34 cellular contexts compared by ENCODE assay signal in genomic region chr15:75082689-75083088, GRCh38.
"Had no signal": no experiment of that assay in that cellular context is flagged by ENCODE, and none has a peak within 500 bp of the region (broad histone marks: within the 10 kb centered on the region; RNA-seq: fewer than 3 reads in every experiment).

No MANE protein-coding gene starts in this region.

- H3K27ac ChIP-seq: adrenal gland, body of pancreas, brain microvascular endothelial cell, breast epithelium, VCaP had no signal

- H3K4me3 ChIP-seq: adrenal gland, body of pancreas, breast epithelium had no signal

- H3K4me1 ChIP-seq: adrenal gland, body of pancreas, breast epithelium had no signal

- H3K9me3 ChIP-seq: adrenal gland, body of pancreas, breast epithelium had no signal

- H3K36me3 ChIP-seq: adrenal gland, brain microvascular endothelial cell, breast epithelium had no signal

- ATAC-seq: activated CD8-positive, alpha-beta T cell treated with anti-CD3 and anti-CD28 coated beads for 36 hours; activated naive CD4-positive, alpha-beta T cell treated with anti-CD3 and anti-CD28 coated beads, Interleukin-2, amount 50 U/mL, for 72 hours; activated T-cell treated with anti-CD3 and anti-CD28 coated beads, Interleukin-2, amount 50 U/mL, for 4 hours; activated T-cell treated with anti-CD3 and anti-CD28 coated beads, Interleukin-2, amount 50 U/mL, for 72 hours; activated T-helper 17 cell treated with anti-CD3 and anti-CD28 coated beads, Interleukin-2, amount 50 U/mL, for 72 hours; body of pancreas had no signal

- FAIRE-seq: astrocyte, TTC549 had no signal

- DNase-seq: activated B cell treated with CpG ODN at 0.5 μM for 24 hours; activated CD4-positive, alpha-beta memory T cell treated with anti-CD3 and anti-CD28 coated beads for 36 hours; activated CD4-positive, alpha-beta T cell treated with anti-CD3 and anti-CD28 coated beads for 4 hours; activated CD4-positive, alpha-beta T cell treated with anti-CD3 and anti-CD28 coated beads, Interleukin-2, amount 10 ng/mL, durations not matched to agents 24 days and 14 days; activated CD4-positive, alpha-beta T cell treated with anti-CD3 and anti-CD28 coated beads, Interleukin-2, amount 50 U/mL, for 1 hour; activated CD4-positive, alpha-beta T cell treated with anti-CD3 and anti-CD28 coated beads, Interleukin-2, amount 50 U/mL, for 4 hours; activated CD4-positive, CD25-positive, alpha-beta regulatory T cell treated with anti-CD3 and anti-CD28 coated beads, Interleukin-2, amount 50 U/mL, for 72 hours; activated CD8-positive, alpha-beta memory T cell treated with anti-CD3 and anti-CD28 coated beads, Interleukin-2, amount 50 U/mL, for 4 hours; activated CD8-positive, alpha-beta T cell treated with anti-CD3 and anti-CD28 coated beads for 36 hours; activated effector memory CD4-positive, alpha-beta T cell treated with anti-CD3 and anti-CD28 coated beads, Interleukin-2, amount 50 U/mL, for 16 hours; activated gamma-delta T cell treated with Interleukin-2 at 50 U/mL for 16 hours; activated naive CD4-positive, alpha-beta T cell; activated naive CD4-positive, alpha-beta T cell treated with anti-CD3 and anti-CD28 coated beads for 36 hours; activated naive CD4-positive, alpha-beta T cell treated with anti-CD3 and anti-CD28 coated beads, Interleukin-2, amount 50 U/mL, for 16 hours; activated naive CD8-positive, alpha-beta T cell treated with anti-CD3 and anti-CD28 coated beads for 36 hours; activated T-cell treated with anti-CD3 and anti-CD28 coated beads for 4 hours; activated T-cell treated with anti-CD3 and anti-CD28 coated beads, Interleukin-2, amount 50 U/mL, for 1 hour; activated T-cell treated with anti-CD3 and anti-CD28 coated beads, Interleukin-2, amount 50 U/mL, for 4 hours; activated T-cell treated with anti-CD3 and anti-CD28 coated beads, Interleukin-2, amount 50 U/mL, for 72 hours; adrenal gland; amniotic stem cell; aorta; body of pancreas; brain microvascular endothelial cell; central memory CD4-positive, alpha-beta T cell; T-helper 1 cell; T-helper 2 cell; T-helper 9 cell had no signal

- H3K27me3 ChIP-seq: adrenal gland, body of pancreas, brain microvascular endothelial cell, breast epithelium had no signal
